ENCODE assay signal across 8 cellular contexts in the genomic region with DNA sequence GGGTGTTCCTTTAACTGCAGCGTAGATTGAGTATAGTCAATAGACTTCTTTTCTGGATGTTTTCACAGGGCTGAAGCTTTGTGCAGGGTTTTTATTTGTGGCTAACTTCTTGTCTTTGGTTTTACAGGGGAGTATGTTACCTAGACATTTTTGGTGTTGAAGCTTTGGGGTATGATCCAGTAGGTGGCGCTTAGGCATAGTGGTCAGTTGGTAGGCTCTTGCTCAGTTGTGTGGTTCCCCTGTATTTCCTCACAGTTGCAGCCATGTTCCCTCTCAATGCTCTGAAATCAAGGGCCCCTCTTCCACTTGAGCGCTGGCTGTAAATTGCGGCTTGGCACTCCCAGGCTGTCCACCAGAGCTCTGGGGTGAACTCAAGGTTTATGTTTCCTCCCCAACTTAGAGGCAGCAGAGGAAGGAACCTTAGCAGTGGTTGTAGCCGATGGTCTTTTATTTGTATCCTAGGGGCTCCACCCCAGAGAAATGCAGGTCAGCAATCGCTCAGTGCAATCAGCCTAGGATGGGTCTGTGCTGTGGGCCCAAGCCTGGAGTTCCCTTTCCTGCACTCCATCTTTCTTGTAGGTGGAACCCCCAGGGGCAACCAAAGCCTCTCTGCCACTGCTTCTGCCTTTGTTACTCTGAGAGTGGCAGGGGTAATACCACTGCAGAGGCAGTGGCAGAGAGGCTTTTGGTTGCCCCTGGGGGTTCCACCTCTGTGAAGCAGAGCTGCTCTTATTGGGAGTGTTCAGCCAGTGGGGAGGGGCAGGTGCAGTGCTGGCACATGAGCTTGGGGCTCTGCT. TPM values are rescaled to one million over a fixed set of nuclear protein-coding genes. Genes with fewer than 3 reads are reported as not detected.
A peak's percentile ranks its signal among the peaks of the same experiment; 100 is the strongest.
DNase-seq lines count a peak whose midpoint lies in the region; ATAC-seq and TF ChIP-seq lines count a peak whose summit lies in the region.

No MANE protein-coding gene starts in this region.

- H3K4ac ChIP-seq in mesendoderm (ENCODE audit: low read depth, low read length): no peak overlapping the region

- H3K79me2 ChIP-seq in SU-DHL-6 (ENCODE audit: insufficient read depth, low read length) (no peaks in the 10 kb centered on the region), mesendoderm (ENCODE audit: control insufficient read depth, insufficient read depth, low read length) (no peaks in the 10 kb centered on the region)

- peak overlapping the region; percentile 7 for H3K18ac ChIP-seq in mesendoderm (ENCODE audit: low read length)

- H3K9me3 ChIP-seq in SU-DHL-6 (ENCODE audit: insufficient read depth, low read length): no peaks in the 10 kb centered on the region
- no peaks in the 10 kb centered on the region for H3K9me3 ChIP-seq in uterus

- H4K20me1 ChIP-seq in SU-DHL-6 (ENCODE audit: low read depth, low read length): no peaks in the 10 kb centered on the region

- no peak overlapping the region for H4K5ac ChIP-seq in mesendoderm (ENCODE audit: low read length)

- peak overlapping the region; percentile 81 for H4K8ac ChIP-seq in mesendoderm (ENCODE audit: low read depth, low read length)

- H3K4me3 ChIP-seq in SU-DHL-6 (ENCODE audit: insufficient read depth, low read length, poor library complexity, severe bottlenecking) (no peak overlapping the region), mesendoderm (ENCODE audit: low read length) (no peak overlapping the region), uterus (no peak overlapping the region)

- H2BK5ac ChIP-seq in mesendoderm (ENCODE audit: low read length): no peak overlapping the region

- no peaks in the 10 kb centered on the region for H3K9me2 ChIP-seq in SU-DHL-6 (replicated peaks; ENCODE audit: insufficient read depth, low read length)

- TF ChIP-seq CTCF in SU-DHL-6 (IDR thresholded peaks at IDR 0.05; ENCODE audit: insufficient read depth, low read length, poor library complexity, severe bottlenecking) (peak; percentile 29), uterus (IDR thresholded peaks at IDR 0.05) (peak; percentile 31 to 53 (median 44))

- no peak overlapping the region for H3K23ac ChIP-seq in mesendoderm (ENCODE audit: low read length)

- no peak overlapping the region for H2AFZ ChIP-seq in SU-DHL-6 (ENCODE audit: low read depth, low read length, severe bottlenecking)

- H3K27ac ChIP-seq in SU-DHL-6 (ENCODE audit: low read depth, low read length): no peak overlapping the region
- H3K27ac ChIP-seq in mesendoderm (ENCODE audit: low read depth, low read length): no peak overlapping the region
- H3K27ac ChIP-seq in uterus: no peak overlapping the region

- TF ChIP-seq POLR2A in uterus (IDR thresholded peaks at IDR 0.05): no peak

- H3K56ac ChIP-seq in mesendoderm (ENCODE audit: low read length): peak overlapping the region; percentile 43

- H3K4me1 ChIP-seq in mesendoderm (ENCODE audit: control insufficient read depth, low read depth, low read length) (no peaks in the 10 kb centered on the region), uterus (no peaks in the 10 kb centered on the region)

- H3K27me3 ChIP-seq in SU-DHL-6 (ENCODE audit: low read length): peaks cover 4% of the 10 kb centered on the region; the same call in 1 of the 2 replicates
- H3K27me3 ChIP-seq in mesendoderm (ENCODE audit: insufficient read depth, low read length, poor library complexity): no peaks in the 10 kb centered on the region
- no peaks in the 10 kb centered on the region for H3K27me3 ChIP-seq in uterus

- intact Hi-C loops in uterus (cut with DNase I; ENCODE audit: low total_unique reads): loop anchor here (10.0 kb wide), 1 partner anchor 234 kb away; the partner anchor contains the start of gene ST8SIA1

- no peaks in the 10 kb centered on the region for H3K79me1 ChIP-seq in mesendoderm (ENCODE audit: low read length)

- H3K4me2 ChIP-seq in SU-DHL-6 (ENCODE audit: low read depth, low read length, poor library complexity, severe bottlenecking) (no peak overlapping the region), mesendoderm (ENCODE audit: low read length) (no peak overlapping the region)

- H2AK5ac ChIP-seq in mesendoderm (ENCODE audit: low read length): no peak overlapping the region

- H3F3A ChIP-seq in SU-DHL-6 (ENCODE audit: insufficient read depth): no peaks in the 10 kb centered on the region

- H3K9ac ChIP-seq in SU-DHL-6 (ENCODE audit: low read length) (no peak overlapping the region), mesendoderm (ENCODE audit: low read length) (no peak overlapping the region)

- no peak overlapping the region for H2BK15ac ChIP-seq in mesendoderm (replicated peaks; ENCODE audit: low read depth)

- WGBS in mesendoderm (ENCODE audit: extremely low coverage, insufficient coverage, low lambda C conversion rate): no CpG with 5 or more reads among the region's 6 CpGs

- H2BK120ac ChIP-seq in mesendoderm (ENCODE audit: low read depth, low read length): no peak overlapping the region

- DNase-seq in DMS153 (lab: John Stamatoyannopoulos, UW) (peak; percentile 23), mesendoderm (peak; percentile 81), uterus (peak; percentile 28 to 38)
- peak; percentile 11 for DNase-seq in effector CD4-positive, alpha-beta T cell

- ATAC-seq in GM19351 (IDR thresholded peaks at IDR 0.05; ENCODE audit: unreplicated experiment) (peak; percentile 81), HG03565 (IDR thresholded peaks at IDR 0.05; ENCODE audit: unreplicated experiment) (peak; percentile 65), HG02623 (IDR thresholded peaks at IDR 0.05; ENCODE audit: unreplicated experiment) (no peak)

- H3K36me3 ChIP-seq in SU-DHL-6 (ENCODE audit: low read length) (no peaks in the 10 kb centered on the region), mesendoderm (ENCODE audit: control insufficient read depth, insufficient read depth, low read length) (no peaks in the 10 kb centered on the region), uterus (no peaks in the 10 kb centered on the region)

RNA-seq across cellular contexts. Expression of gene CMAS, which starts 55.1 kb away (rescaled TPM):
- polyA plus RNA-seq in mesendoderm (2013, experiment 1 of 2): 41.9 TPM
- polyA plus RNA-seq in mesendoderm (2013, experiment 2 of 2): 41.2 TPM
- 10 to 100 TPM; 34.8 to 53.2 (median 39.9) TPM for total RNA-seq in uterus

Comparison
In these comparisons a context has a peak if more than half of its experiments do, and no peak if none do; other contexts are left out.
1. DNase-seq: peak in every context shown above with its lines; median percentile 81 in mesendoderm; 33 in uterus; 23 in DMS153; 11 in effector CD4-positive, alpha-beta T cell.